20 cellular contexts compared by ENCODE assay signal in the genomic region with DNA sequence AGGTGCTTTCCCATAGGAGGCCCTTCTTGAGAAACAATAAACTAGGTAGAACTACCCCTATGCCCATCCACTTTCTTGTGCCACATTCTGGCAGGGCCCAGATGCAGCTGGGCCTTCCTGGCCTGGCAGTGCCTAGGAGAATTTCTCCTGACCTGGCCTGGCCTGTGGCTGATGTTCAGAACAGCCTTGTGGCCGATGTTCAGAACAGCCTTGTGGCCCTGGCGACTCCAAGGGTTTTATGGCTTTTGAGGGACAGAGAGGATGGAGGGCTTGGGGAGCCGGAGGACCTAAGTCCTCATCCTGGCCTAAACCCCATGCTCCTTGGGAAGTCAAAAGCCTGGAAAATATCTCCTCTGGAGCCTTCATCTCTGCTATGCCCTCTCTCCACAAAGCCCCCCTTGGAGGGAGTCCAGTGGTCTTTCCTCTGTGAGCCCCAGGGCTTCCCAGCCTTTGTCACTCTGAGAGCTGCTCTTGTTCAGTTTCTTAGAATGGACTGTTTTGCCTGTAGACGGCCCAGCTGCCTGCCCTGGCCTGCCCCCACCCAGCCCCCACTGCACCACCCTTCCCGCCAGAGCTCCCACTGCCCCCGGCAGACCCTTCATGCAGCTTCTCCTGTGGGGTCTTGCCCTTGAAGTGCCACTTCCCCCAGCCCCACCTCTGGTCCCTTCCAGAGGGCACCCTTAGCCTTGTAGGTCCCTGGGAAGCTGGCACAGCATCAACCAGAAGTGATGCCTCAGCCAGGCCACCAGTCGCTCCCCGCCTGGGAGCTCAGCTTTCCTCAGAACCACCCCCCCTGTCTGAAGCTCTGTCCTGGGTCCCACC. TPM values are rescaled to one million over a fixed set of nuclear protein-coding genes. Genes with fewer than 3 reads are reported as not detected.
A peak's percentile ranks its signal among the peaks of the same experiment; 100 is the strongest.
DNase-seq lines count a peak whose midpoint lies in the region; ATAC-seq and TF ChIP-seq lines count a peak whose summit lies in the region.
"Had no signal": no experiment of that assay in that cellular context is flagged by ENCODE, and none has a peak within 500 bp of the region (broad histone marks: within the 10 kb centered on the region; RNA-seq: fewer than 3 reads in every experiment).

No MANE protein-coding gene starts in this region.

- no peak overlapping the region for H3K4me3 Mint-ChIP-seq in stimulated activated naive CD8-positive, alpha-beta T cell treated with anti-CD3 and anti-CD28 coated beads, Interleukin-15, amount 100 ng/mL, for 72 hours
- H3K4me3 Mint-ChIP-seq: activated CD4-positive, alpha-beta T cell treated with anti-CD3 and anti-CD28 coated beads for 36 hours; naive thymus-derived CD4-positive, alpha-beta T cell had no signal

- peak overlapping the region; percentile 42 for H2AFZ ChIP-seq in neuronal stem cell (ENCODE audit: low read length)
- H2AFZ ChIP-seq: GM23248 had no signal

- H3K18ac ChIP-seq in neuronal stem cell (ENCODE audit: low read length), result peak overlapping the region; percentile 93

- H3K4me2 ChIP-seq in neuronal stem cell (ENCODE audit: insufficient read depth, low read length, poor library complexity, severe bottlenecking), result no peak overlapping the region

- ATAC-seq in stimulated activated naive CD8-positive, alpha-beta T cell treated with anti-CD3 and anti-CD28 coated beads, Interleukin-15, amount 100 ng/mL, for 72 hours, result peak; percentile 3
- ATAC-seq in stimulated activated naive CD8-positive, alpha-beta T cell treated with anti-CD3 and anti-CD28 coated beads, Interleukin-15, Interleukin-2, amounts not matched to agents 100 U/mL and 50 U/mL, for 24 hours, result no peak
- ATAC-seq: activated CD4-positive, alpha-beta T cell treated with anti-CD3 and anti-CD28 coated beads for 36 hours; body of pancreas; left lobe of liver; naive thymus-derived CD4-positive, alpha-beta T cell had no signal

- H2BK120ac ChIP-seq in neuronal stem cell (ENCODE audit: low read depth, low read length), result no peak overlapping the region

- peak overlapping the region; percentile 89 for H2AK5ac ChIP-seq in neuronal stem cell (ENCODE audit: low read depth, low read length)

- intact Hi-C loops in esophagus muscularis mucosa (cut with DNase I) (no loop called here), vagina (cut with DNase I) (loop anchor here (5.0 kb wide), 1 partner anchor 117 kb away; the partner anchor contains the start of gene ELF3)

- peak overlapping the region; percentile 46 for H2BK5ac ChIP-seq in neuronal stem cell (ENCODE audit: low read length)

- H3K9ac ChIP-seq in neuronal stem cell (ENCODE audit: low read depth, low read length, poor library complexity), result no peak overlapping the region
- H3K9ac ChIP-seq: GM23248 had no signal

- H3K4me1 ChIP-seq in esophagus muscularis mucosa (peaks cover 27 to 58% (median 54%) of the 10 kb centered on the region in 4 donors), neuronal stem cell (ENCODE audit: control insufficient read depth in 2 of 2, insufficient read depth in 1 of 2, low read depth in 1 of 2, low read length in 2 of 2) (peaks cover 18% of the 10 kb centered on the region in 2 donors), vagina (peaks cover 67% of the 10 kb centered on the region)

- H3K9me3 Mint-ChIP-seq in stimulated activated naive CD8-positive, alpha-beta T cell treated with anti-CD3 and anti-CD28 coated beads, Interleukin-15, amount 100 ng/mL, for 72 hours, result no peaks in the 10 kb centered on the region
- H3K9me3 Mint-ChIP-seq: naive thymus-derived CD4-positive, alpha-beta T cell had no signal

- CTCF ChIA-PET in HEK293T (lab: Yijun Ruan, JAX), result interaction anchor here (1.7 kb wide), 1 partner anchor 130 kb away, joined by 6 read pairs; no protein-coding TSS in a partner anchor

- POLR2A ChIA-PET in HEK293T (lab: Yijun Ruan, JAX), result no interaction called here

- DNase-seq in stimulated activated naive CD8-positive, alpha-beta T cell treated with anti-CD3 and anti-CD28 coated beads, Interleukin-15, amount 100 ng/mL, for 72 hours, result no peak
- no peak for DNase-seq in stimulated activated naive CD8-positive, alpha-beta T cell treated with anti-CD3 and anti-CD28 coated beads, Interleukin-15, Interleukin-2, amounts not matched to agents 100 U/mL and 50 U/mL, for 24 hours
- DNase-seq in esophagus muscularis mucosa (ENCODE audit: extremely low spot score) (no peak), neuronal stem cell (ENCODE audit: low spot score) (no peak), vagina (ENCODE audit: extremely low spot score in 2 of 2) (no peak), SKM-1 treated with dmso at 0.1 percent for 144 hours (lab: John Stamatoyannopoulos, UW; ENCODE audit: unreplicated experiment) (no peak), HEK293T (ENCODE audit: extremely low spot score) (no peak), NCI-H526 treated with DMSO at 0.1 percent for 48 hours (lab: John Stamatoyannopoulos, UW) (no peak)
- DNase-seq: activated CD4-positive, alpha-beta T cell treated with anti-CD3 and anti-CD28 coated beads for 36 hours; activated CD8-positive, alpha-beta memory T cell treated with anti-CD3 and anti-CD28 coated beads, Interleukin-2, amount 50 U/mL, for 48 hours; activated naive CD4-positive, alpha-beta T cell; body of pancreas; GM23248; naive thymus-derived CD4-positive, alpha-beta T cell; NCI-H187; T1000 had no signal

- TF ChIP-seq EP300 in esophagus muscularis mucosa (IDR thresholded peaks at IDR 0.05), result no peak

- WGBS in esophagus muscularis mucosa, result 82% methylated on average over 7 of the region's 8 CpGs
- no CpG with 5 or more reads among the region's 8 CpGs for WGBS in neuronal stem cell (ENCODE audit: extremely low coverage in 2 of 2, insufficient read length in 2 of 2, insufficient replicate concordance in 1 of 2), 2 donors

- H2BK15ac ChIP-seq in neuronal stem cell (ENCODE audit: low read length), result peak overlapping the region; percentile 54

- H3K4ac ChIP-seq in neuronal stem cell (ENCODE audit: low read length), result no peak overlapping the region

- no peak overlapping the region for H4K91ac ChIP-seq in neuronal stem cell (ENCODE audit: low read depth, low read length, poor library complexity)

- H3K27ac ChIP-seq in esophagus muscularis mucosa (replicated peaks in 1 of 4), result peak overlapping the region; percentile 88 to 90 (median 89)
- no peak overlapping the region for H3K27ac ChIP-seq in neuronal stem cell (replicated peaks; ENCODE audit: low read length)
- H3K27ac ChIP-seq in vagina, result peak overlapping the region; percentile 93
- H3K27ac ChIP-seq: GM23248 had no signal

- H3K79me1 ChIP-seq in neuronal stem cell (ENCODE audit: low read depth, low read length), result no peaks in the 10 kb centered on the region

- H3K14ac ChIP-seq in neuronal stem cell (ENCODE audit: low read length), result no peak overlapping the region

- H2BK12ac ChIP-seq in neuronal stem cell (ENCODE audit: low read length), result peak overlapping the region; percentile 78

- H3K36me3 ChIP-seq in esophagus muscularis mucosa (peaks cover 11 to 22% (median 17%) of the 10 kb centered on the region in 4 donors), neuronal stem cell (replicated peaks in 1 of 2; ENCODE audit: control insufficient read depth in 2 of 2, insufficient read depth in 2 of 2, low read length in 2 of 2) (peaks cover 8 to 24% of the 10 kb centered on the region in 2 donors), vagina (peaks cover 0 to 15% of the 10 kb centered on the region in 2 donors)

- no peak overlapping the region for H3K4me3 ChIP-seq in esophagus muscularis mucosa
- H3K4me3 ChIP-seq in neuronal stem cell (ENCODE audit: low read length in 2 of 2), result no peak overlapping the region
- no peak overlapping the region for H3K4me3 ChIP-seq in vagina
- H3K4me3 ChIP-seq: body of pancreas, GM23248 had no signal

- peak overlapping the region; percentile 30 for H4K8ac ChIP-seq in neuronal stem cell (ENCODE audit: low read depth, low read length)

- H3K4me1 Mint-ChIP-seq in stimulated activated naive CD8-positive, alpha-beta T cell treated with anti-CD3 and anti-CD28 coated beads, Interleukin-15, amount 100 ng/mL, for 72 hours, result no peaks in the 10 kb centered on the region
- H3K4me1 Mint-ChIP-seq: activated CD4-positive, alpha-beta T cell treated with anti-CD3 and anti-CD28 coated beads for 36 hours had no signal

- no peaks in the 10 kb centered on the region for H3K9me3 ChIP-seq in esophagus muscularis mucosa
- H3K9me3 ChIP-seq in neuronal stem cell (replicated peaks in 1 of 2; ENCODE audit: control insufficient read depth in 2 of 2, insufficient read depth in 1 of 2, low read depth in 1 of 2, low read length in 2 of 2), result peaks cover 0 to 2% of the 10 kb centered on the region in 2 donors
- H3K9me3 ChIP-seq in vagina, result no peaks in the 10 kb centered on the region
- H3K9me3 ChIP-seq: body of pancreas had no signal

- TF ChIP-seq POLR2A in esophagus muscularis mucosa (IDR thresholded peaks at IDR 0.05; ENCODE audit: low read depth) (no peak), vagina (IDR thresholded peaks at IDR 0.05) (no peak)

- H3K27ac Mint-ChIP-seq in stimulated activated naive CD8-positive, alpha-beta T cell treated with anti-CD3 and anti-CD28 coated beads, Interleukin-15, amount 100 ng/mL, for 72 hours, result peak overlapping the region; percentile 22 to 87
- H3K27ac Mint-ChIP-seq: activated CD4-positive, alpha-beta T cell treated with anti-CD3 and anti-CD28 coated beads for 36 hours had no signal

- H3K27me3 Mint-ChIP-seq in stimulated activated naive CD8-positive, alpha-beta T cell treated with anti-CD3 and anti-CD28 coated beads, Interleukin-15, amount 100 ng/mL, for 72 hours, result peaks cover 13% of the 10 kb centered on the region
- H3K27me3 Mint-ChIP-seq: activated CD4-positive, alpha-beta T cell treated with anti-CD3 and anti-CD28 coated beads for 36 hours had no signal

- TF ChIP-seq CTCF in esophagus muscularis mucosa (IDR thresholded peaks at IDR 0.05) (no peak), vagina (IDR thresholded peaks at IDR 0.05) (no peak)

- H3K23ac ChIP-seq in neuronal stem cell (ENCODE audit: low read depth, low read length, poor library complexity), result peak overlapping the region; percentile 11

- H3K27me3 ChIP-seq in esophagus muscularis mucosa (no peaks in the 10 kb centered on the region), neuronal stem cell (ENCODE audit: control insufficient read depth in 3 of 3, insufficient read depth in 3 of 3, low read depth in 1 of 3, low read length in 3 of 3) (no peaks in the 10 kb centered on the region), vagina (no peaks in the 10 kb centered on the region)
- H3K27me3 ChIP-seq: body of pancreas had no signal

TF ChIP-seq in HEK293T, 16 proteins besides CTCF, POLR2A, EP300 and RAD21 (continues in another document):
- TF ChIP-seq ZNF384 (IDR thresholded peaks at IDR 0.05) (no peak), NFRKB (IDR thresholded peaks at IDR 0.05) (no peak), L3MBTL2 (conservative IDR thresholded peaks at IDR 0.05) (no peak), LEF1 (IDR thresholded peaks at IDR 0.05; ENCODE audit: borderline replicate concordance) (no peak)

RNA-seq across cellular contexts. Expression of gene GPR37L1, which starts 6.9 kb away (rescaled TPM):
- under 1 TPM in 3 of 4 donors, not detected in 1; 0.17 to 0.69 (median 0.58) TPM for total RNA-seq in esophagus muscularis mucosa
- polyA plus RNA-seq in neuronal stem cell (2013, experiment 1 of 2), result 0.06 TPM
- polyA plus RNA-seq in neuronal stem cell (2013, experiment 2 of 2), result 0.08 TPM
- total RNA-seq in vagina, result 0.25 TPM
- total RNA-seq: activated CD4-positive, alpha-beta T cell treated with anti-CD3 and anti-CD28 coated beads for 36 hours; body of pancreas; fibroblast of lung; GM23248; left lobe of liver; naive thymus-derived CD4-positive, alpha-beta T cell; NCI-H460; pulmonary artery endothelial cell had no signal
- polyA plus RNA-seq: fibroblast of lung had no signal

RNA-seq across cellular contexts. Expression of gene ARL8A, which starts 14.9 kb away (rescaled TPM):
- total RNA-seq in esophagus muscularis mucosa (10 to 100 TPM; 41.1 to 60.8 (median 53.6) TPM), vagina (25.5 TPM)
- polyA plus RNA-seq in neuronal stem cell (2013, experiment 1 of 2), result 33.4 TPM
- 32.1 TPM for polyA plus RNA-seq in neuronal stem cell (2013, experiment 2 of 2)

RNA-seq across cellular contexts. Expression of gene PTPN7, which starts 30.7 kb away (rescaled TPM):
- total RNA-seq in esophagus muscularis mucosa (1 to 10 TPM in 2 of 4 donors, under 1 TPM in 2; 0.78 to 2.5 (median 1.3) TPM), vagina (7.9 TPM)
- polyA plus RNA-seq in neuronal stem cell (2013, experiment 1 of 2), result not detected
- not detected for polyA plus RNA-seq in neuronal stem cell (2013, experiment 2 of 2)
- total RNA-seq: fibroblast of lung, GM23248, NCI-H460 had no signal
- polyA plus RNA-seq: fibroblast of lung, GM23248 had no signal
